Comparison of ENCODE assay signal across 12 cellular contexts in genomic region chr1:53553734-53554509, GRCh38.
DNase-seq lines count a peak whose midpoint lies in the region; ATAC-seq and TF ChIP-seq lines count a peak whose summit lies in the region.
"Had no signal": no experiment of that assay in that cellular context is flagged by ENCODE, and none has a peak within 500 bp of the region (broad histone marks: within the 10 kb centered on the region; RNA-seq: fewer than 3 reads in every experiment).

No MANE protein-coding gene starts in this region.

- no peak overlapping the region for H3K4me3 ChIP-seq in MM.1S (ENCODE audit: low read length)

- H3K9me2 ChIP-seq in MM.1S (replicated peaks; ENCODE audit: insufficient read depth, low read length), result no peaks in the 10 kb centered on the region

- H3K36me3 Mint-ChIP-seq in central memory CD8-positive, alpha-beta T cell (ENCODE audit: insufficient read depth), result peaks cover 1% of the 10 kb centered on the region

- H3K4me1 ChIP-seq in MM.1S (ENCODE audit: low read length), result peaks cover 5% of the 10 kb centered on the region; the same call in 1 of the 2 replicates

- no peak overlapping the region for H3K9ac ChIP-seq in MM.1S (ENCODE audit: low read length)

- no peak overlapping the region for H3K27ac ChIP-seq in MM.1S (ENCODE audit: low read length)

- H3K79me2 ChIP-seq in MM.1S (ENCODE audit: low read length), result no peaks in the 10 kb centered on the region

- peak; percentile 9; the same call in 1 of the 2 replicates for TF ChIP-seq CTCF in MM.1S (IDR thresholded peaks at IDR 0.05; ENCODE audit: low read length)
- TF ChIP-seq CTCF in GM10248 (IDR thresholded peaks at IDR 0.05; ENCODE audit: control extremely low read depth, extremely low read depth, low read depth, missing control alignments), result no peak

- H3K9me3 Mint-ChIP-seq in central memory CD8-positive, alpha-beta T cell, result no peaks in the 10 kb centered on the region

- H2AFZ ChIP-seq in MM.1S (ENCODE audit: low read length), result no peak overlapping the region

- intact Hi-C loops in posterior vena cava (cut with DNase I), result no loop called here

- no peaks in the 10 kb centered on the region for H3K9me3 ChIP-seq in MM.1S (replicated peaks; ENCODE audit: insufficient read depth, low read length)

- no peaks in the 10 kb centered on the region for H3F3A ChIP-seq in MM.1S (ENCODE audit: insufficient read depth, low read length)

- no peaks in the 10 kb centered on the region for H3K27me3 Mint-ChIP-seq in central memory CD8-positive, alpha-beta T cell

- no peaks in the 10 kb centered on the region for H3K36me3 ChIP-seq in MM.1S (replicated peaks; ENCODE audit: insufficient read depth, low read length)

- DNase-seq in NK-92 treated with Interleukin-12 subunit alpha and Interleukin-12 subunit beta, amount 100 ng/mL, for 24 hours (lab: John Stamatoyannopoulos, UW), result peak; percentile 77
- no peak for DNase-seq in NK-92 (lab: John Stamatoyannopoulos, UW; ENCODE audit: unreplicated experiment)
- DNase-seq in MM.1S, result peak; percentile 15
- DNase-seq in central memory CD8-positive, alpha-beta T cell (ENCODE audit: low spot score in 2 of 2), result no peak
- peak; percentile 67 for DNase-seq in posterior vena cava (ENCODE audit: low spot score)
- no peak for DNase-seq in erythroblast (lab: John Stamatoyannopoulos, UW)
- no peak for DNase-seq in GM10248 (ENCODE audit: extremely low spot score)
- DNase-seq: activated CD4-positive, alpha-beta T cell treated with anti-CD3 and anti-CD28 coated beads, Interleukin-2, amount 50 U/mL, for 1 hour; GOT3; hypothalamus; SIG-M5 had no signal

- POLR2A ChIA-PET in GM10248 (lab: Yijun Ruan, JAX), result no interaction called here

- no peaks in the 10 kb centered on the region for H3K27me3 ChIP-seq in MM.1S (replicated peaks; ENCODE audit: insufficient read depth, low read length)

- peak overlapping the region; percentile 41 for H3K27ac Mint-ChIP-seq in central memory CD8-positive, alpha-beta T cell (ENCODE audit: low read depth)

- ATAC-seq in central memory CD8-positive, alpha-beta T cell (replicated peaks; ENCODE audit: extremely low read depth, poor library complexity, severe bottlenecking), result peak; percentile 80
- ATAC-seq in HG03442 (IDR thresholded peaks at IDR 0.05; ENCODE audit: unreplicated experiment), result no peak

- no peaks in the 10 kb centered on the region for H4K20me1 ChIP-seq in MM.1S (ENCODE audit: insufficient read depth, low read length)

- no peak for TF ChIP-seq POLR2A in erythroblast (IDR thresholded peaks at IDR 0.05; ENCODE audit: low read length)

- H3K4me1 Mint-ChIP-seq in central memory CD8-positive, alpha-beta T cell, result no peaks in the 10 kb centered on the region

- no peak overlapping the region for H3K4me3 Mint-ChIP-seq in central memory CD8-positive, alpha-beta T cell

- no peak overlapping the region for H3K4me2 ChIP-seq in MM.1S (ENCODE audit: low read depth, low read length)

- CTCF ChIA-PET in GM10248 (lab: Yijun Ruan, JAX), result no interaction called here

Comparison
In these comparisons a context has a peak if more than half of its experiments do, and no peak if none do; other contexts are left out.
1. DNase-seq: peak in NK-92 treated with Interleukin-12 subunit alpha and Interleukin-12 subunit beta, amount 100 ng/mL, for 24 hours (single experiment), MM.1S (single experiment) and posterior vena cava (single experiment); none in NK-92 (single experiment), central memory CD8-positive, alpha-beta T cell (0 of 2), erythroblast (0 of 2) and GM10248 (single experiment).